In genomic region chr18:12948055-12948804, GRCh38 we compare ENCODE assay signal across 1 cellular context.
TF ChIP-seq lines count a peak whose summit lies in the region.

No MANE protein-coding gene starts in this region.

TF ChIP-seq in A549, 52 proteins besides CTCF, POLR2A, EP300 and RAD21 (continued from another document):
- TF ChIP-seq HMGXB4 (CRISPR knock-in tag; IDR thresholded peaks at IDR 0.05; ENCODE audit: borderline replicate concordance) (peak; percentile 77; the same call in 1 of the 2 replicates), HDAC2 (IDR thresholded peaks at IDR 0.05) (no peak), FOSB (CRISPR knock-in tag; IDR thresholded peaks at IDR 0.05) (no peak), SREBF2 (IDR thresholded peaks at IDR 0.05) (no peak), PBX3 (IDR thresholded peaks at IDR 0.05) (no peak), ELK1 (IDR thresholded peaks at IDR 0.05; ENCODE audit: low read depth, low read length) (no peak), HOXA7 (CRISPR knock-in tag; IDR thresholded peaks at IDR 0.05) (no peak), EHF (CRISPR knock-in tag; IDR thresholded peaks at IDR 0.05) (peak; percentile 96), RCOR1 (IDR thresholded peaks at IDR 0.05; ENCODE audit: low read depth, low read length) (no peak), MAZ (IDR thresholded peaks at IDR 0.05; ENCODE audit: borderline replicate concordance, low read depth, low read length) (no peak), NFE2L2 (conservative IDR thresholded peaks at IDR 0.05; ENCODE audit: low read length) (no peak), CBX8 (IDR thresholded peaks at IDR 0.05) (no peak), TP53 (CRISPR knock-in tag; IDR thresholded peaks at IDR 0.05) (peak; percentile 94), JUN (IDR thresholded peaks at IDR 0.05) (peak; percentile 32 to 85; a peak in 2 of 5 replicates), HOXB5 (CRISPR knock-in tag; IDR thresholded peaks at IDR 0.05) (peak; percentile 90), BCL3 (IDR thresholded peaks at IDR 0.05) (peak; percentile 67; the same call in 1 of the 3 replicates), POLR2AphosphoS2 (conservative IDR thresholded peaks at IDR 0.05; ENCODE audit: low read length) (no peak), SMC3 (IDR thresholded peaks at IDR 0.05) (no peak), PHF8 (IDR thresholded peaks at IDR 0.05; ENCODE audit: borderline replicate concordance, low read depth) (peak; percentile 85), USF2 (IDR thresholded peaks at IDR 0.05) (0 out of 2 replicates have a peak, but pooled peaks have one; percentile 38), ZFP36 (IDR thresholded peaks at IDR 0.05; ENCODE audit: borderline replicate concordance, partially characterized antibody) (no peak), ZC3H11A (IDR thresholded peaks at IDR 0.05) (no peak), RFX5 (IDR thresholded peaks at IDR 0.05) (no peak)
